Comparison of ENCODE assay signal across 9 cellular contexts in genomic region chr7:95772771-95773581, GRCh38. TPM values are rescaled to one million over a fixed set of nuclear protein-coding genes. Genes with fewer than 3 reads are reported as not detected.
A peak's percentile ranks its signal among the peaks of the same experiment; 100 is the strongest.
DNase-seq lines count a peak whose midpoint lies in the region; ATAC-seq and TF ChIP-seq lines count a peak whose summit lies in the region.
"Had no signal": no experiment of that assay in that cellular context is flagged by ENCODE, and none has a peak within 500 bp of the region (broad histone marks: within the 10 kb centered on the region; RNA-seq: fewer than 3 reads in every experiment).

No MANE protein-coding gene starts in this region.

- peak overlapping the region; percentile 55 to 85 for H3K4me3 ChIP-seq in gastroesophageal sphincter

- ATAC-seq in gastroesophageal sphincter, result peak; percentile 71
- peak; percentile 66 for ATAC-seq in omental fat pad (ENCODE audit: low FRiP score)

- no peaks in the 10 kb centered on the region for H3K27me3 ChIP-seq in gastroesophageal sphincter

- TF ChIP-seq CTCF in gastroesophageal sphincter (IDR thresholded peaks at IDR 0.05) (no peak), omental fat pad (IDR thresholded peaks at IDR 0.05) (no peak)

- H3K9me3 ChIP-seq in gastroesophageal sphincter, result no peaks in the 10 kb centered on the region

- 20% methylated on average over 1 to 7 of the region's 45 CpGs for WGBS in gastroesophageal sphincter (ENCODE audit: low coverage in 1 of 2), 2 donors

- H3K27ac ChIP-seq in gastroesophageal sphincter, result peak overlapping the region in 3 of 4 donors; percentile 55 to 83 (median 78)

- peak in 1 of 2 donors; percentile 17 for TF ChIP-seq POLR2A in gastroesophageal sphincter (IDR thresholded peaks at IDR 0.05)

- H3K36me3 ChIP-seq in gastroesophageal sphincter, result no peaks in the 10 kb centered on the region

- DNase-seq in NCI-H345 (lab: John Stamatoyannopoulos, UW) (peak; percentile 24), NCI-H345 treated with DMSO at 0.1 percent for 48 hours (lab: John Stamatoyannopoulos, UW; ENCODE audit: unreplicated experiment) (no peak), SHP77 treated with DMSO at 0.1 percent for 48 hours (lab: John Stamatoyannopoulos, UW) (peak; percentile 49), omental fat pad (ENCODE audit: low spot score) (no peak), NCI-H1694 (lab: John Stamatoyannopoulos, UW) (no peak), activated T-cell treated with anti-CD3 and anti-CD28 coated beads for 4 hours (no peak), GF-D8 (lab: John Stamatoyannopoulos, UW) (no peak)

- no peak for TF ChIP-seq EP300 in gastroesophageal sphincter (IDR thresholded peaks at IDR 0.05)

- H3K4me1 ChIP-seq in gastroesophageal sphincter, result peaks cover 0 to 38% (median 0%) of the 10 kb centered on the region in 3 donors

RNA-seq across cellular contexts. Expression of gene DYNC1I1, which starts 0.6 kb away (rescaled TPM):
- total RNA-seq in gastroesophageal sphincter, result 10 to 100 TPM in 3 of 4 donors, 1 to 10 TPM in 1; 7.6 to 23.8 (median 18.2) TPM
- 1 to 10 TPM; 1.7 to 6.8 (median 4.2) TPM for total RNA-seq in omental fat pad
- total RNA-seq: CD4-positive, CD25-positive, alpha-beta regulatory T cell had no signal

Comparison
In these comparisons a context has a peak if more than half of its experiments do, and no peak if none do; other contexts are left out.
1. DNase-seq: peak in NCI-H345 (single experiment) and SHP77 treated with DMSO at 0.1 percent for 48 hours (single experiment); none in NCI-H345 treated with DMSO at 0.1 percent for 48 hours (single experiment), omental fat pad (single experiment), NCI-H1694 (single experiment), activated T-cell treated with anti-CD3 and anti-CD28 coated beads for 4 hours (single experiment) and GF-D8 (single experiment).